Comparison of ENCODE assay signal across 1 cellular context in genomic region chr12:47382305-47382704, GRCh38.
TF ChIP-seq lines count a peak whose summit lies in the region.

No MANE protein-coding gene starts in this region.

TF ChIP-seq in GM23338, 12 proteins besides CTCF, POLR2A, EP300 and RAD21 (continued from another document):
- TF ChIP-seq ZNF462 (CRISPR knock-in tag; IDR thresholded peaks at IDR 0.05) (no peak), POLR2AphosphoS5 (IDR thresholded peaks at IDR 0.05; ENCODE audit: low read depth) (no peak), EZH2 (IDR thresholded peaks at IDR 0.05; ENCODE audit: low read depth, unreplicated experiment) (no peak), ZNF331 (CRISPR knock-in tag; IDR thresholded peaks at IDR 0.05; ENCODE audit: low read depth) (no peak), EZH2phosphoT487 (IDR thresholded peaks at IDR 0.05; ENCODE audit: unreplicated experiment) (no peak), ETS1 (IDR thresholded peaks at IDR 0.05) (no peak), JUNB (IDR thresholded peaks at IDR 0.05; ENCODE audit: unreplicated experiment) (no peak), ZNF114 (CRISPR knock-in tag; IDR thresholded peaks at IDR 0.05) (no peak), STAT1 (IDR thresholded peaks at IDR 0.05; ENCODE audit: unreplicated experiment) (no peak), REST (IDR thresholded peaks at IDR 0.05; ENCODE audit: unreplicated experiment) (no peak), NANOG (IDR thresholded peaks at IDR 0.05; ENCODE audit: borderline replicate concordance) (no peak)
TF ChIP-seq in GM23338: peak in this region for 0.
